ENCODE assay signal across 8 cellular contexts in the genomic region with DNA sequence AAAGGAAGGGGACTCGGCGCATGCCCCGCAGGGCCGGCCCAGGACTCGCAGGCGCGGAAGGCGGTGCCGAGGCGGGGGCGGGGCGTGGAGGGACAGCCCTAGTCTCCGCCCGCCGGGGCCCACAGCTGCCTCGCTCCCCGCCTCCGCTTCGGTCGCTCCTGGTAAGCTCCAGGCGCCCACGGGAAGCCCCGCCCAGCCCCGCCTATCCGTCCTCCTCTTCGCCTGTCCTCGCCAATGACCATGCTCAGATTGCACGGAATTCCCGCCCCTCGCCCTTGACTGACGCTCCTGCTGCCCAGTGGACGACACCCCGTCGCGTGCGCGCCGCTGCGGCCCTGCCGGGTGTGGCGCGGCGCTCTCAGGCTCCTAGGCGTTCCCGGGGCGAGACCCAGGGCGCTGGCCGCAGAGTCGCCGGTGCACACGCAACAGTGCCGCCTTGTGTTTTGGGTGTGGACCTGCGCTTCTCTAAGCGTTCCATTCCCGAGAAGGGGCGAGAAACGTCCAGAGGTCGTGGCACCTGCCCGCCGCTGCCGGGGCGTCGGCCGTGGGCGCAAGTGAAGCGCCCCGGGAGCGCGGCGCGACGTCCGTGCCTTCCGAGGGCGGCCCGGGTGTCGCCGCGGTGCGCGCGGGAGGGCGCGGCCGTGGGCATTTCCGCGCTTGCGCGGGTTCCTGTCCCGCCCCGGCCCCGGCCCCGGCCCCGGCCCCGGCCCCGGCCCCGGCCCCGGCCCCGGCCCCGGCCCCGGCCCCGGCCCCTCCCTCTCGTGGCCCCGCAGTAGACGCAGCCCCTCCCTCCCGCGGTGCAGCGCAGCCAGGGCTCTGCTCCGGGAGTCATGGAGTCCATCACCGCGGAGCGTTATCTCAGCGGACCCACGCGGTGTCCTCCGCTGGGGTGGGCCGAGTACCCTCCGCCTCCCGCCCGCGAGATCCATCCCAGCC. TPM values are rescaled to one million over a fixed set of nuclear protein-coding genes. Genes with fewer than 3 reads are reported as not detected.
DNase-seq lines count a peak whose midpoint lies in the region; ATAC-seq, FAIRE-seq and TF ChIP-seq lines count a peak whose summit lies in the region.
"Not testable (repeated sequence)": the region's sequence is repeated elsewhere in the genome, so short reads cannot be mapped to it uniquely, and the experiment has no call there.

No MANE protein-coding gene starts in this region.

- not testable (repeated sequence) for H2AFZ ChIP-seq in DND-41 (ENCODE audit: low read depth, low read length); astrocyte (ENCODE audit: low read depth, low read length)

- CTCF ChIA-PET in Panc1 (lab: Charles Lee), result not testable (repeated sequence)

- POLR2A ChIA-PET in Panc1 (lab: Charles Lee), result not testable (repeated sequence)

- peak; percentile 79 for FAIRE-seq in astrocyte (lab: Jason Lieb, UNC)

- not testable (repeated sequence) for H3K27me3 Mint-ChIP-seq in astrocyte (ENCODE audit: low read depth, unreplicated experiment); stimulated activated naive B cell treated with anti-CD40 and anti-IgM and Interleukin-4, amounts not matched to agents 10 μg/mL and 1 μg/mL and 100 μg/mL, for 72 hours

- H3K79me2 ChIP-seq in DND-41 (ENCODE audit: insufficient read depth, low read length); astrocyte (ENCODE audit: insufficient read depth, low read length): not testable (repeated sequence)

- not testable (repeated sequence) for H3K9ac ChIP-seq in DND-41 (ENCODE audit: low read depth, low read length); astrocyte (ENCODE audit: low read length)

- BruUV-seq in Panc1 (replicated peaks; lab: Mats Ljungman, UMichigan), result not testable (repeated sequence)

- not testable (repeated sequence) for H3K36me3 ChIP-seq in DND-41 (ENCODE audit: insufficient read depth, low read length); H7 (replicated peaks; ENCODE audit: control insufficient read depth, insufficient read depth, low read length); Panc1 (ENCODE audit: control insufficient read depth, insufficient read depth, low read length); astrocyte (ENCODE audit: insufficient read depth, low read length)

- H3K9me3 Mint-ChIP-seq in astrocyte (ENCODE audit: unreplicated experiment); stimulated activated naive B cell treated with anti-CD40 and anti-IgM and Interleukin-4, amounts not matched to agents 10 μg/mL and 1 μg/mL and 100 μg/mL, for 72 hours: not testable (repeated sequence)

- DNase-seq in DND-41; H7; Panc1 (ENCODE audit: low read depth, low spot score); astrocyte (ENCODE audit: low read depth); right cardiac atrium; stimulated activated naive B cell treated with anti-CD40 and anti-IgM and Interleukin-4, amounts not matched to agents 10 μg/mL and 1 μg/mL and 100 μg/mL, for 72 hours: not testable (repeated sequence)

- H3K4me1 Mint-ChIP-seq in astrocyte (ENCODE audit: low read depth, unreplicated experiment); stimulated activated naive B cell treated with anti-CD40 and anti-IgM and Interleukin-4, amounts not matched to agents 10 μg/mL and 1 μg/mL and 100 μg/mL, for 72 hours: not testable (repeated sequence)

- WGBS in right cardiac atrium, result 4% methylated on average over 4 of the region's 121 CpGs

- not testable (repeated sequence) for H3K27ac ChIP-seq in DND-41 (ENCODE audit: low read length); Panc1 (ENCODE audit: low read length); astrocyte (ENCODE audit: low read depth, low read length)
- H3K27ac ChIP-seq in right cardiac atrium (ENCODE audit: low read length), result peak overlapping the region; percentile 58

- H3K27ac Mint-ChIP-seq in astrocyte (ENCODE audit: unreplicated experiment); stimulated activated naive B cell treated with anti-CD40 and anti-IgM and Interleukin-4, amounts not matched to agents 10 μg/mL and 1 μg/mL and 100 μg/mL, for 72 hours: not testable (repeated sequence)

- H3K9me3 ChIP-seq in DND-41 (ENCODE audit: insufficient read depth, low read length, severe bottlenecking); Panc1 (ENCODE audit: control insufficient read depth, insufficient read depth, low read depth, low read length); astrocyte (ENCODE audit: insufficient read depth, low read depth, low read length); right cardiac atrium (ENCODE audit: control insufficient read depth, low read length): not testable (repeated sequence)

- in situ Hi-C loops in Panc1 (cut with HindIII; ENCODE audit: low pct_unique_long_range_greater_than_20kb, low sequenced_read_pairs), result not testable (repeated sequence)

- peak overlapping the region in 1 of 2 experiments; percentile 32; a peak in 1 of 4 replicates for H3K4me3 ChIP-seq in DND-41 (ENCODE audit: low read depth in 1 of 2, low read length in 2 of 2)
- H3K4me3 ChIP-seq in H7 (ENCODE audit: insufficient read depth, low read depth, low read length), result peak overlapping the region; percentile 19; the same call in 1 of the 2 replicates
- not testable (repeated sequence) for H3K4me3 ChIP-seq in Panc1 (ENCODE audit: low read depth in 2 of 2, low read length in 2 of 2); astrocyte (ENCODE audit: insufficient read depth, low read depth, low read length); right cardiac atrium (ENCODE audit: low read length)

- intact Hi-C loops in Panc1 (cut with micrococcal nuclease; ENCODE audit: unreplicated experiment); right cardiac atrium (cut with DNase I): not testable (repeated sequence)

- H3K4me1 ChIP-seq in DND-41 (ENCODE audit: insufficient read depth, low read length); Panc1 (ENCODE audit: control insufficient read depth, insufficient read depth, low read length); astrocyte (ENCODE audit: insufficient read depth, low read length); right cardiac atrium (ENCODE audit: control insufficient read depth, insufficient read depth, low read length): not testable (repeated sequence)

- not testable (repeated sequence) for H3K4me3 Mint-ChIP-seq in astrocyte (ENCODE audit: unreplicated experiment); stimulated activated naive B cell treated with anti-CD40 and anti-IgM and Interleukin-4, amounts not matched to agents 10 μg/mL and 1 μg/mL and 100 μg/mL, for 72 hours

- ATAC-seq in DND-41 (ENCODE audit: insufficient read depth, low read depth) (peak; percentile 89), GM19328 (IDR thresholded peaks at IDR 0.05; ENCODE audit: unreplicated experiment) (peak; percentile 70), HG03097 (IDR thresholded peaks at IDR 0.05; ENCODE audit: low FRiP score, unreplicated experiment) (peak; percentile 62), Panc1 (peak; percentile 85), right cardiac atrium (peak; percentile 89 to 92)
- peak; percentile 68 to 72 for ATAC-seq in stimulated activated naive B cell treated with anti-CD40 and anti-IgM and Interleukin-4, amounts not matched to agents 10 μg/mL and 1 μg/mL and 100 μg/mL, for 72 hours (replicated peaks)

- not testable (repeated sequence) for H4K20me1 ChIP-seq in DND-41 (ENCODE audit: insufficient read depth, low read length); astrocyte (ENCODE audit: insufficient read depth, low read length)

- not testable (repeated sequence) for TF ChIP-seq CTCF in DND-41 (IDR thresholded peaks at IDR 0.05; ENCODE audit: borderline replicate concordance, extremely low read depth, low read length, poor library complexity, severe bottlenecking); Panc1 (IDR thresholded peaks at IDR 0.05); astrocyte (IDR thresholded peaks at IDR 0.05; ENCODE audit: insufficient read depth, low read depth, low read length)

- H3K36me3 Mint-ChIP-seq in astrocyte (ENCODE audit: low read depth, unreplicated experiment); stimulated activated naive B cell treated with anti-CD40 and anti-IgM and Interleukin-4, amounts not matched to agents 10 μg/mL and 1 μg/mL and 100 μg/mL, for 72 hours: not testable (repeated sequence)

- not testable (repeated sequence) for H3K4me2 ChIP-seq in DND-41 (ENCODE audit: insufficient read depth, low read length); astrocyte (ENCODE audit: low read length)

- H3K27me3 ChIP-seq in DND-41 (ENCODE audit: insufficient read depth, low read length, poor library complexity); H7 (ENCODE audit: control insufficient read depth, insufficient read depth, low read length); Panc1 (ENCODE audit: control insufficient read depth, insufficient read depth, low read length); astrocyte (ENCODE audit: insufficient read depth, low read length); right cardiac atrium (ENCODE audit: control insufficient read depth, insufficient read depth): not testable (repeated sequence)

RNA-seq across cellular contexts. Expression of a gene that starts 8.1 kb away (rescaled TPM):
- total RNA-seq in H7 (2014; rRNA removed; shearing (Covaris generic)), result 4,112 and 4,296 TPM in 2 replicates
- total RNA-seq in Panc1 (2021; ENCODE audit: unreplicated experiment) (2,466 TPM), astrocyte (1,848 and 1,967 TPM in 2 replicates), right cardiac atrium (1,000 to 10,000 TPM; 2,034 to 2,544 (median 2,211) TPM)
- 2,477 TPM for polyA plus RNA-seq in Panc1 (2012; ENCODE audit: insufficient read length)
- polyA plus RNA-seq in right cardiac atrium, result 2,857 TPM

RNA-seq across cellular contexts. Expression of a gene that starts 11.0 kb away (rescaled TPM):
- total RNA-seq in H7 (2014; rRNA removed; shearing (Covaris generic)), result 56.2 and 57.1 TPM in 2 replicates
- total RNA-seq in Panc1 (2021; ENCODE audit: unreplicated experiment), result 178 TPM
- 209 TPM for polyA plus RNA-seq in Panc1 (2012; ENCODE audit: insufficient read length)
- total RNA-seq in astrocyte, result 75.6 and 75.7 TPM in 2 replicates
- 10 to 100 TPM; 58.5 to 72.9 (median 60.0) TPM for total RNA-seq in right cardiac atrium
- polyA plus RNA-seq in right cardiac atrium, result 86.1 TPM

RNA-seq across cellular contexts. Expression of a gene that starts 15.6 kb away (rescaled TPM):
- 799 and 827 TPM in 2 replicates for total RNA-seq in H7 (2014; rRNA removed; shearing (Covaris generic))
- total RNA-seq in Panc1 (2021; ENCODE audit: unreplicated experiment) (920 TPM), astrocyte (2,809 and 2,978 TPM in 2 replicates), right cardiac atrium (100 to 1,000 TPM; 262 to 363 (median 298) TPM)
- 914 TPM for polyA plus RNA-seq in Panc1 (2012; ENCODE audit: insufficient read length)
- 271 TPM for polyA plus RNA-seq in right cardiac atrium

RNA-seq across cellular contexts. Expression of a gene that starts 19.0 kb away (rescaled TPM):
- 24.8 and 26.6 TPM in 2 replicates for total RNA-seq in H7 (2014; rRNA removed; shearing (Covaris generic))
- total RNA-seq in Panc1 (2021; ENCODE audit: unreplicated experiment) (60.4 TPM), astrocyte (35.1 and 39.1 TPM in 2 replicates), right cardiac atrium (10 to 100 TPM; 47.3 to 52.6 (median 51.2) TPM)
- 104 TPM for polyA plus RNA-seq in Panc1 (2012; ENCODE audit: insufficient read length)
- polyA plus RNA-seq in right cardiac atrium, result 60.5 TPM

RNA-seq across cellular contexts. Expression of a gene that starts 21.3 kb away (rescaled TPM):
- 38.6 and 71.3 TPM in 2 replicates for total RNA-seq in H7 (2014; rRNA removed; shearing (Covaris generic))
- total RNA-seq in Panc1 (2021; ENCODE audit: unreplicated experiment) (113 TPM), astrocyte (16.6 and 20.7 TPM in 2 replicates), right cardiac atrium (10 to 100 TPM; 38.0 to 45.0 (median 39.0) TPM)
- polyA plus RNA-seq in Panc1 (2012; ENCODE audit: insufficient read length), result 123 TPM
- polyA plus RNA-seq in right cardiac atrium, result 43.9 TPM
